In the genomic region with DNA sequence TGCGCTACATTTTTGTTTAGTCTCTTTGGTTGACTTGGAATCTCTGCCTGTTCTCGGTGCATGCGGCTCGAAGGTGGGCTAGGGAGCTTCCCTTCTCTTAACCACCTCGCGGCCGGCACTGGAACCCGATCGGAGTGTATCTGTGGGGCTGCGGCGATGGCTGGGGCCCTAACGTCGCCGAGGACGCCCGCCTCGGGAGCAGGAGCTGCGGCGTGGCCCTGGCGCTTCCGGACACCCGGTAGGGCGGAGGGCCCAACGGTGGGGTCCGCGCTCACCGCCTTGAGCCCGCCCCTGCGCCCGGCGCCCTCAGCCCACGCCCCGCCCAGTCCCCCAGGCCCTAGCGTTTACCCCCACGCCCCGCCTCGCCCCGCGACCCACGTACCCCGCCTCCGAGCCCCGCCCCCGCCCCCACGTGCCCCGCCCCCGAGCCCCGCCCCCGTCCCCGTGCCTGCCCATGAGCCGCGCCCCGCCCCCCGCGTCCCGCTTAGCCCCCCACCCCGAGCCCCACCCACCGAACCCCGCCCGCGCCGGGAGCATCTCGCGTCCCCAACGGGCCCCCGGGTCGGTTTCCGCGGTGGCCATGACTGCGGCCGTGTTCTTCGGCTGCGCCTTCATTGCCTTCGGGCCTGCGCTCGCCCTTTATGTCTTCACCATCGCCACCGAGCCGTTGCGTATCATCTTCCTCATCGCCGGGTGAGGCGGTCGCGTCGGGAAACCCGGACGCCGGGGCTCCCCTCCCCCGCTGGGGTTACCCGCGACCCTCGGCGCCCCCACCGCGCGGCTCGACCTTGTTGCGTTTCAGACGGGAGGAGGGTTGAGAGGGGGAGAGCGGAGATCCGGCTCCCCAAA, we compare ENCODE assay signal across 1 cellular context.
TF ChIP-seq lines count a peak whose summit lies in the region.

A gene (plus strand): TSS at position 562 of the 849 bp plus-strand sequence. CDS start 19 bp downstream, at position 581.

TF ChIP-seq in K562, 482 proteins besides CTCF, POLR2A, EP300 and RAD21 (continued from another document and continues in another):
- TF ChIP-seq, protein P1, sequence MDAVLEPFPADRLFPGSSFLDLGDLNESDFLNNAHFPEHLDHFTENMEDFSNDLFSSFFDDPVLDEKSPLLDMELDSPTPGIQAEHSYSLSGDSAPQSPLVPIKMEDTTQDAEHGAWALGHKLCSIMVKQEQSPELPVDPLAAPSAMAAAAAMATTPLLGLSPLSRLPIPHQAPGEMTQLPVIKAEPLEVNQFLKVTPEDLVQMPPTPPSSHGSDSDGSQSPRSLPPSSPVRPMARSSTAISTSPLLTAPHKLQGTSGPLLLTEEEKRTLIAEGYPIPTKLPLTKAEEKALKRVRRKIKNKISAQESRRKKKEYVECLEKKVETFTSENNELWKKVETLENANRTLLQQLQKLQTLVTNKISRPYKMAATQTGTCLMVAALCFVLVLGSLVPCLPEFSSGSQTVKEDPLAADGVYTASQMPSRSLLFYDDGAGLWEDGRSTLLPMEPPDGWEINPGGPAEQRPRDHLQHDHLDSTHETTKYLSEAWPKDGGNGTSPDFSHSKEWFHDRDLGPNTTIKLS (IDR thresholded peaks at IDR 0.05; ENCODE audit: borderline replicate concordance, low read depth) = no peak
- TF ChIP-seq, protein P2, sequence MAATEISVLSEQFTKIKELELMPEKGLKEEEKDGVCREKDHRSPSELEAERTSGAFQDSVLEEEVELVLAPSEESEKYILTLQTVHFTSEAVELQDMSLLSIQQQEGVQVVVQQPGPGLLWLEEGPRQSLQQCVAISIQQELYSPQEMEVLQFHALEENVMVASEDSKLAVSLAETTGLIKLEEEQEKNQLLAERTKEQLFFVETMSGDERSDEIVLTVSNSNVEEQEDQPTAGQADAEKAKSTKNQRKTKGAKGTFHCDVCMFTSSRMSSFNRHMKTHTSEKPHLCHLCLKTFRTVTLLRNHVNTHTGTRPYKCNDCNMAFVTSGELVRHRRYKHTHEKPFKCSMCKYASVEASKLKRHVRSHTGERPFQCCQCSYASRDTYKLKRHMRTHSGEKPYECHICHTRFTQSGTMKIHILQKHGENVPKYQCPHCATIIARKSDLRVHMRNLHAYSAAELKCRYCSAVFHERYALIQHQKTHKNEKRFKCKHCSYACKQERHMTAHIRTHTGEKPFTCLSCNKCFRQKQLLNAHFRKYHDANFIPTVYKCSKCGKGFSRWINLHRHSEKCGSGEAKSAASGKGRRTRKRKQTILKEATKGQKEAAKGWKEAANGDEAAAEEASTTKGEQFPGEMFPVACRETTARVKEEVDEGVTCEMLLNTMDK (IDR thresholded peaks at IDR 0.05; ENCODE audit: borderline replicate concordance, insufficient read depth, low read depth, low read length, poor library complexity, severe bottlenecking) = no peak
- TF ChIP-seq, protein P3, sequence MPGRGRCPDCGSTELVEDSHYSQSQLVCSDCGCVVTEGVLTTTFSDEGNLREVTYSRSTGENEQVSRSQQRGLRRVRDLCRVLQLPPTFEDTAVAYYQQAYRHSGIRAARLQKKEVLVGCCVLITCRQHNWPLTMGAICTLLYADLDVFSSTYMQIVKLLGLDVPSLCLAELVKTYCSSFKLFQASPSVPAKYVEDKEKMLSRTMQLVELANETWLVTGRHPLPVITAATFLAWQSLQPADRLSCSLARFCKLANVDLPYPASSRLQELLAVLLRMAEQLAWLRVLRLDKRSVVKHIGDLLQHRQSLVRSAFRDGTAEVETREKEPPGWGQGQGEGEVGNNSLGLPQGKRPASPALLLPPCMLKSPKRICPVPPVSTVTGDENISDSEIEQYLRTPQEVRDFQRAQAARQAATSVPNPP (IDR thresholded peaks at IDR 0.05; ENCODE audit: borderline replicate concordance, insufficient read depth, insufficient read length) = no peak
- TF ChIP-seq SNRNP70 (optimal IDR thresholded peaks at IDR 0.05; ENCODE audit: low read depth, low read length) = no peak
- TF ChIP-seq BRD4 (IDR thresholded peaks at IDR 0.05) = peak; percentile 69; the same call in 1 of the 2 replicates
- TF ChIP-seq POLR2G (IDR thresholded peaks at IDR 0.05; ENCODE audit: low read depth, low read length) = peak; percentile 92
- no peak for TF ChIP-seq CBFA2T3 (IDR thresholded peaks at IDR 0.05)
- TF ChIP-seq, protein P4, sequence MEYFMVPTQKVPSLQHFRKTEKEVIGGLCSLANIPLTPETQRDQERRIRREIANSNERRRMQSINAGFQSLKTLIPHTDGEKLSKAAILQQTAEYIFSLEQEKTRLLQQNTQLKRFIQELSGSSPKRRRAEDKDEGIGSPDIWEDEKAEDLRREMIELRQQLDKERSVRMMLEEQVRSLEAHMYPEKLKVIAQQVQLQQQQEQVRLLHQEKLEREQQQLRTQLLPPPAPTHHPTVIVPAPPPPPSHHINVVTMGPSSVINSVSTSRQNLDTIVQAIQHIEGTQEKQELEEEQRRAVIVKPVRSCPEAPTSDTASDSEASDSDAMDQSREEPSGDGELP (CRISPR knock-in tag; IDR thresholded peaks at IDR 0.05; ENCODE audit: borderline replicate concordance) = peak; percentile 19; the same call in 1 of the 2 replicates
- TF ChIP-seq NR2C2 (CRISPR knock-in tag; IDR thresholded peaks at IDR 0.05) = no peak
- TF ChIP-seq NR2C2 (tag; IDR thresholded peaks at IDR 0.05) = peak; percentile 72
- TF ChIP-seq KDM2B (CRISPR knock-in tag; IDR thresholded peaks at IDR 0.05) = peak; percentile 66; the same call in 1 of the 2 replicates
- 0 out of 2 replicates have a peak, but pooled peaks have one; percentile 34 for TF ChIP-seq NR4A1 (CRISPR knock-in tag; IDR thresholded peaks at IDR 0.05)
- TF ChIP-seq NR4A1 (tag; IDR thresholded peaks at IDR 0.05) = no peak
- TF ChIP-seq, protein P5, sequence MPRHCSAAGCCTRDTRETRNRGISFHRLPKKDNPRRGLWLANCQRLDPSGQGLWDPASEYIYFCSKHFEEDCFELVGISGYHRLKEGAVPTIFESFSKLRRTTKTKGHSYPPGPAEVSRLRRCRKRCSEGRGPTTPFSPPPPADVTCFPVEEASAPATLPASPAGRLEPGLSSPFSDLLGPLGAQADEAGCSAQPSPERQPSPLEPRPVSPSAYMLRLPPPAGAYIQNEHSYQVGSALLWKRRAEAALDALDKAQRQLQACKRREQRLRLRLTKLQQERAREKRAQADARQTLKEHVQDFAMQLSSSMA (CRISPR knock-in tag; IDR thresholded peaks at IDR 0.05) = 0 out of 2 replicates have a peak, but pooled peaks have one; percentile 44
- peak; percentile 72 for TF ChIP-seq L3MBTL2 (IDR thresholded peaks at IDR 0.05)
- peak; percentile 15; the same call in 1 of the 2 replicates for TF ChIP-seq POLR2AphosphoS5 (IDR thresholded peaks at IDR 0.05; ENCODE audit: control insufficient read depth, insufficient read depth, low read depth, low read length)
- peak; percentile 41; the same call in 1 of the 2 replicates for TF ChIP-seq CREM (IDR thresholded peaks at IDR 0.05; ENCODE audit: low read depth)
- 0 out of 2 replicates have a peak, but pooled peaks have one; percentile 50 for TF ChIP-seq OTX1 (CRISPR knock-in tag; IDR thresholded peaks at IDR 0.05)
- TF ChIP-seq NFRKB (IDR thresholded peaks at IDR 0.05; ENCODE audit: low read depth) = peak; percentile 30; the same call in 1 of the 2 replicates
- TF ChIP-seq, protein P6, sequence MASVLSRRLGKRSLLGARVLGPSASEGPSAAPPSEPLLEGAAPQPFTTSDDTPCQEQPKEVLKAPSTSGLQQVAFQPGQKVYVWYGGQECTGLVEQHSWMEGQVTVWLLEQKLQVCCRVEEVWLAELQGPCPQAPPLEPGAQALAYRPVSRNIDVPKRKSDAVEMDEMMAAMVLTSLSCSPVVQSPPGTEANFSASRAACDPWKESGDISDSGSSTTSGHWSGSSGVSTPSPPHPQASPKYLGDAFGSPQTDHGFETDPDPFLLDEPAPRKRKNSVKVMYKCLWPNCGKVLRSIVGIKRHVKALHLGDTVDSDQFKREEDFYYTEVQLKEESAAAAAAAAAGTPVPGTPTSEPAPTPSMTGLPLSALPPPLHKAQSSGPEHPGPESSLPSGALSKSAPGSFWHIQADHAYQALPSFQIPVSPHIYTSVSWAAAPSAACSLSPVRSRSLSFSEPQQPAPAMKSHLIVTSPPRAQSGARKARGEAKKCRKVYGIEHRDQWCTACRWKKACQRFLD (CRISPR knock-in tag; IDR thresholded peaks at IDR 0.05) = 0 out of 2 replicates have a peak, but pooled peaks have one; percentile 55
- TF ChIP-seq TEAD4 (IDR thresholded peaks at IDR 0.05; ENCODE audit: low read length) = 0 out of 2 replicates have a peak, but pooled peaks have one; percentile 9
- TF ChIP-seq TEAD4 (CRISPR knock-in tag; IDR thresholded peaks at IDR 0.05; ENCODE audit: borderline replicate concordance) = no peak
- TF ChIP-seq, protein P7, sequence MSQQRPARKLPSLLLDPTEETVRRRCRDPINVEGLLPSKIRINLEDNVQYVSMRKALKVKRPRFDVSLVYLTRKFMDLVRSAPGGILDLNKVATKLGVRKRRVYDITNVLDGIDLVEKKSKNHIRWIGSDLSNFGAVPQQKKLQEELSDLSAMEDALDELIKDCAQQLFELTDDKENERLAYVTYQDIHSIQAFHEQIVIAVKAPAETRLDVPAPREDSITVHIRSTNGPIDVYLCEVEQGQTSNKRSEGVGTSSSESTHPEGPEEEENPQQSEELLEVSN (IDR thresholded peaks at IDR 0.05; ENCODE audit: borderline replicate concordance in 1 of 2, extremely low read depth in 1 of 2, insufficient read depth in 1 of 2, insufficient read length in 1 of 2, low read depth in 1 of 2, low read length in 1 of 2, poor library complexity in 1 of 2, severe bottlenecking in 1 of 2) = peak; percentile 79
- TF ChIP-seq ZBTB7A (IDR thresholded peaks at IDR 0.05; ENCODE audit: borderline replicate concordance, control insufficient read depth, low read depth, low read length) = peak; percentile 95
- no peak for TF ChIP-seq SRSF9 (IDR thresholded peaks at IDR 0.05; ENCODE audit: borderline replicate concordance, low read depth, low read length)
- no peak for TF ChIP-seq ZNF41 (CRISPR knock-in tag; conservative IDR thresholded peaks at IDR 0.05)
- peak in 1 of 2 experiments; percentile 64; a peak in 2 of 4 replicates for TF ChIP-seq MAZ (CRISPR knock-in tag; conservative IDR thresholded peaks at IDR 0.05 in 1 of 2, IDR thresholded peaks at IDR 0.05 in 1 of 2)
- TF ChIP-seq, protein P8, sequence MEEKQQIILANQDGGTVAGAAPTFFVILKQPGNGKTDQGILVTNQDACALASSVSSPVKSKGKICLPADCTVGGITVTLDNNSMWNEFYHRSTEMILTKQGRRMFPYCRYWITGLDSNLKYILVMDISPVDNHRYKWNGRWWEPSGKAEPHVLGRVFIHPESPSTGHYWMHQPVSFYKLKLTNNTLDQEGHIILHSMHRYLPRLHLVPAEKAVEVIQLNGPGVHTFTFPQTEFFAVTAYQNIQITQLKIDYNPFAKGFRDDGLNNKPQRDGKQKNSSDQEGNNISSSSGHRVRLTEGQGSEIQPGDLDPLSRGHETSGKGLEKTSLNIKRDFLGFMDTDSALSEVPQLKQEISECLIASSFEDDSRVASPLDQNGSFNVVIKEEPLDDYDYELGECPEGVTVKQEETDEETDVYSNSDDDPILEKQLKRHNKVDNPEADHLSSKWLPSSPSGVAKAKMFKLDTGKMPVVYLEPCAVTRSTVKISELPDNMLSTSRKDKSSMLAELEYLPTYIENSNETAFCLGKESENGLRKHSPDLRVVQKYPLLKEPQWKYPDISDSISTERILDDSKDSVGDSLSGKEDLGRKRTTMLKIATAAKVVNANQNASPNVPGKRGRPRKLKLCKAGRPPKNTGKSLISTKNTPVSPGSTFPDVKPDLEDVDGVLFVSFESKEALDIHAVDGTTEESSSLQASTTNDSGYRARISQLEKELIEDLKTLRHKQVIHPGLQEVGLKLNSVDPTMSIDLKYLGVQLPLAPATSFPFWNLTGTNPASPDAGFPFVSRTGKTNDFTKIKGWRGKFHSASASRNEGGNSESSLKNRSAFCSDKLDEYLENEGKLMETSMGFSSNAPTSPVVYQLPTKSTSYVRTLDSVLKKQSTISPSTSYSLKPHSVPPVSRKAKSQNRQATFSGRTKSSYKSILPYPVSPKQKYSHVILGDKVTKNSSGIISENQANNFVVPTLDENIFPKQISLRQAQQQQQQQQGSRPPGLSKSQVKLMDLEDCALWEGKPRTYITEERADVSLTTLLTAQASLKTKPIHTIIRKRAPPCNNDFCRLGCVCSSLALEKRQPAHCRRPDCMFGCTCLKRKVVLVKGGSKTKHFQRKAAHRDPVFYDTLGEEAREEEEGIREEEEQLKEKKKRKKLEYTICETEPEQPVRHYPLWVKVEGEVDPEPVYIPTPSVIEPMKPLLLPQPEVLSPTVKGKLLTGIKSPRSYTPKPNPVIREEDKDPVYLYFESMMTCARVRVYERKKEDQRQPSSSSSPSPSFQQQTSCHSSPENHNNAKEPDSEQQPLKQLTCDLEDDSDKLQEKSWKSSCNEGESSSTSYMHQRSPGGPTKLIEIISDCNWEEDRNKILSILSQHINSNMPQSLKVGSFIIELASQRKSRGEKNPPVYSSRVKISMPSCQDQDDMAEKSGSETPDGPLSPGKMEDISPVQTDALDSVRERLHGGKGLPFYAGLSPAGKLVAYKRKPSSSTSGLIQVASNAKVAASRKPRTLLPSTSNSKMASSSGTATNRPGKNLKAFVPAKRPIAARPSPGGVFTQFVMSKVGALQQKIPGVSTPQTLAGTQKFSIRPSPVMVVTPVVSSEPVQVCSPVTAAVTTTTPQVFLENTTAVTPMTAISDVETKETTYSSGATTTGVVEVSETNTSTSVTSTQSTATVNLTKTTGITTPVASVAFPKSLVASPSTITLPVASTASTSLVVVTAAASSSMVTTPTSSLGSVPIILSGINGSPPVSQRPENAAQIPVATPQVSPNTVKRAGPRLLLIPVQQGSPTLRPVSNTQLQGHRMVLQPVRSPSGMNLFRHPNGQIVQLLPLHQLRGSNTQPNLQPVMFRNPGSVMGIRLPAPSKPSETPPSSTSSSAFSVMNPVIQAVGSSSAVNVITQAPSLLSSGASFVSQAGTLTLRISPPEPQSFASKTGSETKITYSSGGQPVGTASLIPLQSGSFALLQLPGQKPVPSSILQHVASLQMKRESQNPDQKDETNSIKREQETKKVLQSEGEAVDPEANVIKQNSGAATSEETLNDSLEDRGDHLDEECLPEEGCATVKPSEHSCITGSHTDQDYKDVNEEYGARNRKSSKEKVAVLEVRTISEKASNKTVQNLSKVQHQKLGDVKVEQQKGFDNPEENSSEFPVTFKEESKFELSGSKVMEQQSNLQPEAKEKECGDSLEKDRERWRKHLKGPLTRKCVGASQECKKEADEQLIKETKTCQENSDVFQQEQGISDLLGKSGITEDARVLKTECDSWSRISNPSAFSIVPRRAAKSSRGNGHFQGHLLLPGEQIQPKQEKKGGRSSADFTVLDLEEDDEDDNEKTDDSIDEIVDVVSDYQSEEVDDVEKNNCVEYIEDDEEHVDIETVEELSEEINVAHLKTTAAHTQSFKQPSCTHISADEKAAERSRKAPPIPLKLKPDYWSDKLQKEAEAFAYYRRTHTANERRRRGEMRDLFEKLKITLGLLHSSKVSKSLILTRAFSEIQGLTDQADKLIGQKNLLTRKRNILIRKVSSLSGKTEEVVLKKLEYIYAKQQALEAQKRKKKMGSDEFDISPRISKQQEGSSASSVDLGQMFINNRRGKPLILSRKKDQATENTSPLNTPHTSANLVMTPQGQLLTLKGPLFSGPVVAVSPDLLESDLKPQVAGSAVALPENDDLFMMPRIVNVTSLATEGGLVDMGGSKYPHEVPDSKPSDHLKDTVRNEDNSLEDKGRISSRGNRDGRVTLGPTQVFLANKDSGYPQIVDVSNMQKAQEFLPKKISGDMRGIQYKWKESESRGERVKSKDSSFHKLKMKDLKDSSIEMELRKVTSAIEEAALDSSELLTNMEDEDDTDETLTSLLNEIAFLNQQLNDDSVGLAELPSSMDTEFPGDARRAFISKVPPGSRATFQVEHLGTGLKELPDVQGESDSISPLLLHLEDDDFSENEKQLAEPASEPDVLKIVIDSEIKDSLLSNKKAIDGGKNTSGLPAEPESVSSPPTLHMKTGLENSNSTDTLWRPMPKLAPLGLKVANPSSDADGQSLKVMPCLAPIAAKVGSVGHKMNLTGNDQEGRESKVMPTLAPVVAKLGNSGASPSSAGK (IDR thresholded peaks at IDR 0.05) = peak; percentile 68; the same call in 1 of the 2 replicates
